16 cellular contexts compared by ENCODE assay signal in genomic region chr5:141713616-141714309, GRCh38. TPM values are rescaled to one million over a fixed set of nuclear protein-coding genes. Genes with fewer than 3 reads are reported as not detected.
DNase-seq lines count a peak whose midpoint lies in the region; ATAC-seq and TF ChIP-seq lines count a peak whose summit lies in the region.
"Had no signal": no experiment of that assay in that cellular context is flagged by ENCODE, and none has a peak within 500 bp of the region (broad histone marks: within the 10 kb centered on the region; RNA-seq: fewer than 3 reads in every experiment).

No MANE protein-coding gene starts in this region.

- no peaks in the 10 kb centered on the region for H3K9me3 ChIP-seq in mesenchymal stem cell (ENCODE audit: control insufficient read depth, low read length)
- H3K9me3 ChIP-seq: esophagus muscularis mucosa had no signal

- no peak overlapping the region for H3K14ac ChIP-seq in mesenchymal stem cell (ENCODE audit: low read length in 2 of 2)

- no peak overlapping the region for H3K4me3 ChIP-seq in epithelial cell of esophagus (ENCODE audit: low read length)
- H3K4me3 ChIP-seq in mesenchymal stem cell (ENCODE audit: insufficient read depth in 1 of 2, low read depth in 1 of 2, low read length in 2 of 2), result no peak overlapping the region
- H3K4me3 ChIP-seq: esophagus muscularis mucosa had no signal

- H3K18ac ChIP-seq in mesenchymal stem cell (ENCODE audit: low read depth in 1 of 2, low read length in 2 of 2), result no peak overlapping the region

- DNase-seq in ELR (ENCODE audit: low read depth) (peak; percentile 54), NCI-H460 (ENCODE audit: extremely low read depth, low read depth) (peak; percentile 7), epithelial cell of esophagus (ENCODE audit: low read depth) (peak; percentile 90), mesenchymal stem cell (peak; percentile 8), H4 (ENCODE audit: low spot score) (no peak), NCI-H187 treated with DMSO at 0.1 percent for 48 hours (lab: John Stamatoyannopoulos, UW) (no peak), DMS153 (lab: John Stamatoyannopoulos, UW) (no peak)
- DNase-seq: activated naive CD8-positive, alpha-beta T cell treated with anti-CD3 and anti-CD28 coated beads for 36 hours; GF-D8; MV-4-11; NCI-H2171; stimulated activated CD4-positive, alpha-beta T cell treated with anti-CD3 and anti-CD28 coated beads, Interleukin-4, amount 100 ng/mL, for 1 hour; stimulated activated naive B cell treated with anti-CD40 and anti-IgM and Interleukin-4, amounts not matched to agents 10 μg/mL and 1 μg/mL and 100 μg/mL, for 72 hours had no signal

- no peak overlapping the region for H2BK12ac ChIP-seq in mesenchymal stem cell (ENCODE audit: low read length in 2 of 2)

- H3K36me3 ChIP-seq in mesenchymal stem cell (ENCODE audit: control insufficient read depth in 1 of 2, insufficient read depth in 2 of 2, low read depth in 1 of 2, low read length in 2 of 2), result no peaks in the 10 kb centered on the region
- H3K36me3 ChIP-seq: esophagus muscularis mucosa had no signal

- no peak overlapping the region for H4K8ac ChIP-seq in mesenchymal stem cell (ENCODE audit: low read length)

- H3K9ac ChIP-seq in mesenchymal stem cell (ENCODE audit: low read length), result no peak overlapping the region

- H3K4me1 ChIP-seq in mesenchymal stem cell (ENCODE audit: control insufficient read depth, insufficient read depth, low read depth, low read length), result peaks cover 2% of the 10 kb centered on the region

- no peak overlapping the region for H2AK5ac ChIP-seq in mesenchymal stem cell (ENCODE audit: low read length, severe bottlenecking)

- no peak overlapping the region for H3K23ac ChIP-seq in mesenchymal stem cell (ENCODE audit: low read length in 2 of 2)

- no peak overlapping the region for H2BK15ac ChIP-seq in mesenchymal stem cell (ENCODE audit: low read depth, poor library complexity, severe bottlenecking)

- H3K27me3 ChIP-seq in mesenchymal stem cell (ENCODE audit: control insufficient read depth in 1 of 2, insufficient read depth in 1 of 2, low read length in 2 of 2), result peaks cover 70 to 71% of the 10 kb centered on the region in 2 experiments

- no peak for ATAC-seq in HG03159 (IDR thresholded peaks at IDR 0.05; ENCODE audit: unreplicated experiment)
- ATAC-seq: stimulated activated naive B cell treated with anti-CD40 and anti-IgM and Interleukin-4, amounts not matched to agents 10 μg/mL and 1 μg/mL and 100 μg/mL, for 72 hours had no signal

- TF ChIP-seq CTCF in epithelial cell of esophagus (IDR thresholded peaks at IDR 0.05; ENCODE audit: insufficient read depth, low read depth, low read length, missing control alignments), result no peak

- WGBS in mesenchymal stem cell, result 62% methylated on average over 4 of the region's 7 CpGs

- no peak overlapping the region for H3K4me2 ChIP-seq in mesenchymal stem cell (ENCODE audit: low read length, poor library complexity, severe bottlenecking)

- no peak overlapping the region for H2BK5ac ChIP-seq in mesenchymal stem cell (ENCODE audit: low read depth, low read length, poor library complexity, severe bottlenecking)

- no peak overlapping the region for H2BK120ac ChIP-seq in mesenchymal stem cell (ENCODE audit: low read depth, low read length)

- no peaks in the 10 kb centered on the region for H3K79me1 ChIP-seq in mesenchymal stem cell (replicated peaks; ENCODE audit: low read length, poor library complexity, severe bottlenecking)

- H3K27ac ChIP-seq in mesenchymal stem cell (ENCODE audit: low read length, poor library complexity, severe bottlenecking), result no peak overlapping the region
- H3K27ac ChIP-seq: C4-2B, esophagus muscularis mucosa had no signal

- no peak overlapping the region for H3K4ac ChIP-seq in mesenchymal stem cell (ENCODE audit: low read depth in 1 of 2, low read length in 2 of 2)

- H4K91ac ChIP-seq in mesenchymal stem cell (ENCODE audit: low read length), result no peak overlapping the region

- no peak overlapping the region for H2AFZ ChIP-seq in mesenchymal stem cell (ENCODE audit: low read depth, low read length)

RNA-seq across cellular contexts. Expression of gene ARAP3, which starts 31.7 kb away (rescaled TPM):
- total RNA-seq in NCI-H460 (2014; rRNA removed; shearing (Covaris generic)), result 2.9 and 3.7 TPM in 2 replicates
- polyA plus RNA-seq in NCI-H460 (2014; cell fraction: nucleus; rRNA removed), result 6.8 and 7.7 TPM in 2 replicates
- polyA plus RNA-seq in mesenchymal stem cell (2013, experiment 1 of 2), result 6.8 TPM
- 6.3 TPM for polyA plus RNA-seq in mesenchymal stem cell (2013, experiment 2 of 2)
- 4.4 and 4.8 TPM in 2 replicates for total RNA-seq in H4 (2014; rRNA removed; shearing (Covaris generic))

Comparison
In these comparisons a context has a peak if more than half of its experiments do, and no peak if none do; other contexts are left out.
1. DNase-seq: peak in ELR (single experiment), NCI-H460 (single experiment), epithelial cell of esophagus (single experiment) and mesenchymal stem cell (single experiment); none in H4 (single experiment), NCI-H187 treated with DMSO at 0.1 percent for 48 hours (single experiment) and DMS153 (single experiment).